Comparison of ENCODE assay signal across 1 cellular context in genomic region chr1:114512595-114513280, GRCh38.
TF ChIP-seq lines count a peak whose summit lies in the region.

No MANE protein-coding gene starts in this region.

TF ChIP-seq in SK-N-SH, 30 proteins besides CTCF, POLR2A, EP300 and RAD21 (continued from another document):
- TF ChIP-seq TAF1 (IDR thresholded peaks at IDR 0.05; ENCODE audit: borderline replicate concordance, low read depth, low read length), result no peak
- no peak for TF ChIP-seq RXRA (IDR thresholded peaks at IDR 0.05; ENCODE audit: borderline replicate concordance, low read depth)
- TF ChIP-seq SMC3 (IDR thresholded peaks at IDR 0.05; ENCODE audit: low read depth, low read length), result no peak
- TF ChIP-seq JUND (IDR thresholded peaks at IDR 0.05), result no peak
- no peak for TF ChIP-seq FOSL2 (IDR thresholded peaks at IDR 0.05; ENCODE audit: borderline replicate concordance, low read depth)
- no peak for TF ChIP-seq MXI1 (IDR thresholded peaks at IDR 0.05; ENCODE audit: low read depth, low read length)
- TF ChIP-seq POLR2AphosphoS5 (IDR thresholded peaks at IDR 0.05; ENCODE audit: low read depth, low read length), result no peak
- no peak for TF ChIP-seq NRF1 (IDR thresholded peaks at IDR 0.05; ENCODE audit: low read depth, low read length)
- no peak for TF ChIP-seq MAX (IDR thresholded peaks at IDR 0.05; ENCODE audit: low read depth)
- no peak for TF ChIP-seq USF2 (IDR thresholded peaks at IDR 0.05; ENCODE audit: borderline replicate concordance, low read depth, low read length)
- no peak for TF ChIP-seq SIN3A (IDR thresholded peaks at IDR 0.05; ENCODE audit: borderline replicate concordance, low read depth, low read length)
- no peak for TF ChIP-seq FOXM1 (IDR thresholded peaks at IDR 0.05; ENCODE audit: low read depth)
- no peak for TF ChIP-seq PBX3 (IDR thresholded peaks at IDR 0.05)
